Comparison of ENCODE assay signal across 21 cellular contexts in genomic region chr3:52012699-52013098, GRCh38.
"Had no signal": no experiment of that assay in that cellular context is flagged by ENCODE, and none has a peak within 500 bp of the region (broad histone marks: within the 10 kb centered on the region; RNA-seq: fewer than 3 reads in every experiment).

No MANE protein-coding gene starts in this region.

- H3K27ac ChIP-seq: hepatocyte, pancreas, sigmoid colon had no signal

- H3K9me3 Mint-ChIP-seq: activated CD4-positive, alpha-beta T cell treated with anti-CD3 and anti-CD28 coated beads, Interleukin-2, amount 10 ng/mL, durations not matched to agents 7 days and 5 days; activated T-cell treated with anti-CD3 and anti-CD28 coated beads, Interleukin-2, amount 50 U/mL, for 24 hours; dendritic cell treated with granulocyte-macrophage colony-stimulating factor and Interleukin-4, amounts not matched to agents 40 ng/mL and 50 ng/mL, for 4 days had no signal

- DNase-seq: activated CD4-positive, alpha-beta T cell treated with anti-CD3 and anti-CD28 coated beads, Interleukin-2, amount 10 ng/mL, durations not matched to agents 7 days and 5 days; activated CD8-positive, alpha-beta T cell treated with anti-CD3 and anti-CD28 coated beads, Interleukin-2, amount 10 ng/mL, durations not matched to agents 7 days and 5 days; activated naive CD4-positive, alpha-beta T cell treated with anti-CD3 and anti-CD28 coated beads, Interleukin-2, amount 50 U/mL, for 16 hours; activated T-cell treated with anti-CD3 and anti-CD28 coated beads, Interleukin-2, amount 50 U/mL, for 24 hours; aorta; cerebellar nuclear complex; effector memory CD4-positive, alpha-beta T cell; islet precursor cell; left colon; mucosa of descending colon; naive B cell; pancreas; sigmoid colon; stimulated activated CD4-positive, alpha-beta T cell treated with anti-CD3 and anti-CD28 coated beads, Interleukin-12 subunit alpha, Interleukin-12 subunit beta, amount 100 ng/mL, for 4 hours; stimulated activated CD4-positive, alpha-beta T cell treated with anti-CD3 and anti-CD28 coated beads, Interleukin-1b, Interleukin-23, amount 100 ng/mL, for 48 hours; stimulated activated CD8-positive, alpha-beta memory T cell treated with anti-CD3 and anti-CD28 coated beads, Interleukin-4, amount 100 ng/mL, for 48 hours; stimulated activated naive CD4-positive, alpha-beta T cell; T-helper 1 cell; T1000 had no signal

- H3K4me3 ChIP-seq: hepatocyte, mucosa of descending colon, pancreas, sigmoid colon had no signal

- H3K27me3 ChIP-seq: hepatocyte, pancreas, sigmoid colon had no signal

- H3K4me1 Mint-ChIP-seq: activated CD4-positive, alpha-beta T cell treated with anti-CD3 and anti-CD28 coated beads, Interleukin-2, amount 10 ng/mL, durations not matched to agents 7 days and 5 days had no signal

- ATAC-seq: activated CD8-positive, alpha-beta T cell treated with anti-CD3 and anti-CD28 coated beads, Interleukin-2, amount 10 ng/mL, durations not matched to agents 7 days and 5 days; left colon; mucosa of descending colon; pancreas had no signal

- H3K27ac Mint-ChIP-seq: activated CD4-positive, alpha-beta T cell treated with anti-CD3 and anti-CD28 coated beads, Interleukin-2, amount 10 ng/mL, durations not matched to agents 7 days and 5 days; activated CD8-positive, alpha-beta T cell treated with anti-CD3 and anti-CD28 coated beads, Interleukin-2, amount 10 ng/mL, durations not matched to agents 7 days and 5 days; activated T-cell treated with anti-CD3 and anti-CD28 coated beads, Interleukin-2, amount 50 U/mL, for 24 hours; dendritic cell treated with granulocyte-macrophage colony-stimulating factor and Interleukin-4, amounts not matched to agents 40 ng/mL and 50 ng/mL, for 4 days had no signal

- FAIRE-seq: pancreas had no signal

- H3K9me3 ChIP-seq: mucosa of descending colon, pancreas, sigmoid colon had no signal

- H3K36me3 ChIP-seq: pancreas, sigmoid colon had no signal

- H3K36me3 Mint-ChIP-seq: naive B cell had no signal

- H3K79me2 ChIP-seq: hepatocyte had no signal

- H3K27me3 Mint-ChIP-seq: activated T-cell treated with anti-CD3 and anti-CD28 coated beads, Interleukin-2, amount 50 U/mL, for 24 hours; naive B cell had no signal

- H2AFZ ChIP-seq: hepatocyte had no signal

- H3K4me2 ChIP-seq: hepatocyte had no signal

- H3K4me3 Mint-ChIP-seq: activated CD4-positive, alpha-beta T cell treated with anti-CD3 and anti-CD28 coated beads, Interleukin-2, amount 10 ng/mL, durations not matched to agents 7 days and 5 days; activated CD8-positive, alpha-beta T cell treated with anti-CD3 and anti-CD28 coated beads, Interleukin-2, amount 10 ng/mL, durations not matched to agents 7 days and 5 days; activated T-cell treated with anti-CD3 and anti-CD28 coated beads, Interleukin-2, amount 50 U/mL, for 24 hours; dendritic cell treated with granulocyte-macrophage colony-stimulating factor and Interleukin-4, amounts not matched to agents 40 ng/mL and 50 ng/mL, for 4 days; naive B cell had no signal

- H3K4me1 ChIP-seq: pancreas, sigmoid colon had no signal
